9 cellular contexts compared by ENCODE assay signal in the genomic region with DNA sequence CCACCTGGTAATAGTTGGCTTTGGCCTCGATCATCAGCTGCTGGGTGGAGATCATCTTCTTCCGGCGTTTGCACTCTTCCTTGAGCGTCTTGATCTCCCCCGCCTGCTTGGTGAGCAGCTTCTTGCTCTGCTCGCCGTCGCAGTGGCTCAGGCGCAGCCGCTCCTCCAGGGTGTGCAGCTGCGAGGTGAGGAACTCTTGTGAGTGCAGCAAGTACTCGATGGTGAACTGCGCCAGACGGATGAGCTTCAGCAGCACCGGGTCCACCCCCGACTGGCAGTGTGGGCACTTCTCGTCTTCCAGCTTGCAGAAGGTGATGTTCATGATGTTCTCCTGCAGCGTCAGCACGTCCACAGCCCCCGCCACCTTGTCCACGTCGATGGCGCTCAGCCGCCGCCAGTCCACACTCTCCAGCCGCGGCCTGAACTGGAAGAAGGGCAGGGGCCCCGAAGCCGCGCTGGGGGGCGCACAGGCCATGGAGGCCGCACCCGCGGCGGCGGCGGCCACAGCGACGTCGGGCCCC. TPM values are rescaled to one million over a fixed set of nuclear protein-coding genes. Genes with fewer than 3 reads are reported as not detected.
DNase-seq lines count a peak whose midpoint lies in the region; ATAC-seq, FAIRE-seq and TF ChIP-seq lines count a peak whose summit lies in the region.
"Had no signal": no experiment of that assay in that cellular context is flagged by ENCODE, and none has a peak within 500 bp of the region (broad histone marks: within the 10 kb centered on the region; RNA-seq: fewer than 3 reads in every experiment).

No MANE protein-coding gene starts in this region.

- TF ChIP-seq CTCF in A549 (IDR thresholded peaks at IDR 0.05) (no peak), fibroblast of lung (conservative IDR thresholded peaks at IDR 0.05 in 1 of 2, IDR thresholded peaks at IDR 0.05 in 1 of 2; ENCODE audit: low read depth in 1 of 2, low read length in 2 of 2) (no peak), neural progenitor cell (IDR thresholded peaks at IDR 0.05) (no peak)

- peaks cover 19% of the 10 kb centered on the region for H3K4me1 ChIP-seq in A549
- H3K4me1 ChIP-seq in fibroblast of lung (ENCODE audit: control insufficient read depth, extremely low read depth, insufficient read depth, low read length): peaks cover 3% of the 10 kb centered on the region
- H3K4me1 ChIP-seq in neural progenitor cell: peaks cover 18% of the 10 kb centered on the region

- CTCF ChIA-PET in A549 (lab: Yijun Ruan, JAX): interaction anchor here (0.9 to 1.1 kb wide), 2 partner anchors 17 to 193 kb away, joined by 3 read pairs; no protein-coding TSS in a partner anchor

- H3K9ac ChIP-seq in fibroblast of lung (ENCODE audit: insufficient read depth, low read length) (no peak overlapping the region), neural progenitor cell (no peak overlapping the region)

- no peak for TF ChIP-seq POLR2A in A549 (IDR thresholded peaks at IDR 0.05; ENCODE audit: low read length)

- no peak for TF ChIP-seq EP300 in A549 (IDR thresholded peaks at IDR 0.05)

- H3K79me2 ChIP-seq in fibroblast of lung (ENCODE audit: control insufficient read depth, insufficient read depth, low read length) (peaks cover 16% of the 10 kb centered on the region), neural progenitor cell (ENCODE audit: low read depth) (peaks cover 25% of the 10 kb centered on the region)

- H3K27ac Mint-ChIP-seq in neural progenitor cell: peak overlapping the region; percentile 42
- H3K27ac Mint-ChIP-seq: activated T-cell treated with anti-CD3 and anti-CD28 coated beads, Interleukin-2, amount 50 U/mL, for 24 hours had no signal

- 93% methylated on average over 24 of the region's 40 CpGs for WGBS in A549 (ENCODE audit: missing lambda C conversion rate)

- H3K4me3 ChIP-seq in A549 (no peak overlapping the region), fibroblast of lung (replicated peaks in 1 of 4; ENCODE audit: control extremely low read depth in 1 of 4, insufficient read depth in 1 of 4, low read depth in 3 of 4, low read length in 4 of 4) (peak overlapping the region in 2 of 4 experiments; percentile 9 to 79), neural progenitor cell (peak overlapping the region; percentile 59)

- no peak overlapping the region for H3K4me3 Mint-ChIP-seq in neural progenitor cell
- H3K4me3 Mint-ChIP-seq: activated T-cell treated with anti-CD3 and anti-CD28 coated beads, Interleukin-2, amount 50 U/mL, for 24 hours had no signal

- H3K9me3 ChIP-seq in A549 (no peaks in the 10 kb centered on the region), fibroblast of lung (ENCODE audit: control insufficient read depth, insufficient read depth, low read depth, low read length) (no peaks in the 10 kb centered on the region), neural progenitor cell (ENCODE audit: low read depth) (no peaks in the 10 kb centered on the region)

- H3K36me3 Mint-ChIP-seq in neural progenitor cell: peaks cover 33% of the 10 kb centered on the region

- ATAC-seq in A549: no peak
- no peak for ATAC-seq in HG02973 (IDR thresholded peaks at IDR 0.05; ENCODE audit: unreplicated experiment)
- no peak for ATAC-seq in HG02938 (IDR thresholded peaks at IDR 0.05; ENCODE audit: unreplicated experiment)

- H4K20me1 ChIP-seq in fibroblast of lung (ENCODE audit: control insufficient read depth, extremely low read depth, insufficient read depth, low read length) (no peaks in the 10 kb centered on the region), neural progenitor cell (ENCODE audit: low read depth) (peaks cover 18% of the 10 kb centered on the region)

- no peak for TF ChIP-seq RAD21 in A549 (conservative IDR thresholded peaks at IDR 0.05 in 1 of 2, IDR thresholded peaks at IDR 0.05 in 1 of 2)

- H3K36me3 ChIP-seq in fibroblast of lung (ENCODE audit: control insufficient read depth, insufficient read depth, low read length) (peaks cover 6% of the 10 kb centered on the region), neural progenitor cell (no peaks in the 10 kb centered on the region)

- H3K27me3 ChIP-seq in fibroblast of lung (ENCODE audit: control insufficient read depth, insufficient read depth, low read length) (no peaks in the 10 kb centered on the region), neural progenitor cell (peaks cover 13% of the 10 kb centered on the region)

- POLR2A ChIA-PET in A549 (lab: Yijun Ruan, JAX): no interaction called here

- H3K4me1 Mint-ChIP-seq in neural progenitor cell: peaks cover 22% of the 10 kb centered on the region

- no peak overlapping the region for H3K27ac ChIP-seq in A549
- no peak overlapping the region for H3K27ac ChIP-seq in fibroblast of lung (ENCODE audit: insufficient read depth, low read length)
- no peak overlapping the region for H3K27ac ChIP-seq in neural progenitor cell

- peak overlapping the region; percentile 13; the same call in 1 of the 3 replicates for H3K4me2 ChIP-seq in A549
- peak overlapping the region; percentile 66 for H3K4me2 ChIP-seq in fibroblast of lung (ENCODE audit: extremely low read depth, insufficient read depth, low read length)
- H3K4me2 ChIP-seq in neural progenitor cell: peak overlapping the region; percentile 81

- peaks cover 4% of the 10 kb centered on the region for H3K27me3 Mint-ChIP-seq in neural progenitor cell (ENCODE audit: insufficient read depth, low read depth)

- DNase-seq in A549 (ENCODE audit: low read depth in 1 of 2, low spot score in 1 of 2): peak in 1 of 2 experiments; percentile 1
- DNase-seq in NCI-H2227 (lab: John Stamatoyannopoulos, UW; ENCODE audit: unreplicated experiment): peak; percentile 35
- peak in 1 of 2 donors; percentile 53 for DNase-seq in fibroblast of lung (ENCODE audit: low read depth in 2 of 2)
- DNase-seq in neural progenitor cell (ENCODE audit: low spot score): peak; percentile 47
- DNase-seq in hippocampal formation (lab: John Stamatoyannopoulos, UW): no peak
- no peak for DNase-seq in activated CD4-positive, alpha-beta T cell treated with anti-CD3 and anti-CD28 coated beads, Interleukin-2, amount 50 U/mL, for 4 hours
- DNase-seq: activated T-cell treated with anti-CD3 and anti-CD28 coated beads, Interleukin-2, amount 50 U/mL, for 24 hours had no signal

- H3K9me3 Mint-ChIP-seq in neural progenitor cell: no peaks in the 10 kb centered on the region
- H3K9me3 Mint-ChIP-seq: activated T-cell treated with anti-CD3 and anti-CD28 coated beads, Interleukin-2, amount 50 U/mL, for 24 hours had no signal

- peak overlapping the region; percentile 2 for H2AFZ ChIP-seq in fibroblast of lung (ENCODE audit: low read length)
- H2AFZ ChIP-seq in neural progenitor cell (replicated peaks): no peak overlapping the region

- FAIRE-seq in A549 (lab: Jason Lieb, UNC): no peak

- peaks cover 26% of the 10 kb centered on the region for H3F3A ChIP-seq in neural progenitor cell (ENCODE audit: low read depth)

TF ChIP-seq in A549, 52 proteins besides CTCF, POLR2A, EP300 and RAD21:
- TF ChIP-seq, protein P1, sequence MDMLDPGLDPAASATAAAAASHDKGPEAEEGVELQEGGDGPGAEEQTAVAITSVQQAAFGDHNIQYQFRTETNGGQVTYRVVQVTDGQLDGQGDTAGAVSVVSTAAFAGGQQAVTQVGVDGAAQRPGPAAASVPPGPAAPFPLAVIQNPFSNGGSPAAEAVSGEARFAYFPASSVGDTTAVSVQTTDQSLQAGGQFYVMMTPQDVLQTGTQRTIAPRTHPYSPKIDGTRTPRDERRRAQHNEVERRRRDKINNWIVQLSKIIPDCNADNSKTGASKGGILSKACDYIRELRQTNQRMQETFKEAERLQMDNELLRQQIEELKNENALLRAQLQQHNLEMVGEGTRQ (IDR thresholded peaks at IDR 0.05): no peak
- TF ChIP-seq PHF8 (IDR thresholded peaks at IDR 0.05; ENCODE audit: borderline replicate concordance, low read depth) (no peak), CBX8 (IDR thresholded peaks at IDR 0.05) (no peak), BHLHE40 (IDR thresholded peaks at IDR 0.05; ENCODE audit: low read depth, low read length) (no peak), JUN (IDR thresholded peaks at IDR 0.05) (no peak), SMC3 (IDR thresholded peaks at IDR 0.05) (no peak), RNF2 (IDR thresholded peaks at IDR 0.05; ENCODE audit: borderline replicate concordance, low read depth) (no peak), POLR2AphosphoS2 (conservative IDR thresholded peaks at IDR 0.05; ENCODE audit: low read length) (no peak), HOXB5 (CRISPR knock-in tag; IDR thresholded peaks at IDR 0.05) (no peak), JUNB (IDR thresholded peaks at IDR 0.05) (no peak), HDAC2 (IDR thresholded peaks at IDR 0.05) (no peak), NPAS2 (CRISPR knock-in tag; IDR thresholded peaks at IDR 0.05; ENCODE audit: borderline replicate concordance) (no peak), SREBF2 (IDR thresholded peaks at IDR 0.05) (no peak)

RNA-seq across cellular contexts. Expression of a gene that starts 3.2 kb away (rescaled TPM):
- polyA plus RNA-seq in A549 (2011; rRNA removed) (14.8 and 17.1 TPM in 2 replicates), A549 (2017; fragmentation: RNase III; extraction: RNeasy Plus Mini Kit Qiagen cat#74134 plus additional on column Dnase treatment) (11.5 to 12.9 TPM (median 12.7 TPM) in 3 replicates), fibroblast of lung (18.1 and 24.0 TPM in 2 replicates)
- polyA plus RNA-seq in A549 (2012; cell fraction: cytosol; rRNA removed): 6.6 and 10.1 TPM in 2 replicates
- 16.2 and 17.8 TPM in 2 replicates for polyA plus RNA-seq in A549 (2012; cell fraction: nucleus; rRNA removed)
- 9.5 and 13.0 TPM in 2 replicates for polyA minus RNA-seq in A549 (2011; rRNA and poly(A)+ RNA removed)
- total RNA-seq in fibroblast of lung (29.5 and 37.3 TPM in 2 replicates), neural progenitor cell (ENCODE audit: low replicate concordance) (47.1 and 70.4 TPM in 2 replicates)
- 24.9 and 32.9 TPM in 2 replicates for polyA plus RNA-seq in fibroblast of lung (2012)
- 3.6 and 8.3 TPM in 2 replicates for polyA minus RNA-seq in fibroblast of lung (ENCODE audit: low replicate concordance)

RNA-seq across cellular contexts. Expression of a gene that starts 35.6 kb away (rescaled TPM):
- polyA plus RNA-seq in A549 (2011; rRNA removed) (18.6 and 21.9 TPM in 2 replicates), A549 (2017; fragmentation: RNase III; extraction: RNeasy Plus Mini Kit Qiagen cat#74134 plus additional on column Dnase treatment) (10.0 to 11.1 TPM (median 11.1 TPM) in 3 replicates), fibroblast of lung (29.5 and 37.6 TPM in 2 replicates)
- polyA plus RNA-seq in A549 (2012; cell fraction: cytosol; rRNA removed): 2.4 and 2.7 TPM in 2 replicates
- polyA plus RNA-seq in A549 (2012; cell fraction: nucleus; rRNA removed): 1.6 and 2.6 TPM in 2 replicates
- polyA minus RNA-seq in A549 (2011; rRNA and poly(A)+ RNA removed): 15.1 and 16.3 TPM in 2 replicates
- total RNA-seq in fibroblast of lung (55.5 and 56.2 TPM in 2 replicates), neural progenitor cell (ENCODE audit: low replicate concordance) (14.1 and 17.3 TPM in 2 replicates)
- polyA plus RNA-seq in fibroblast of lung (2012): 23.8 and 29.1 TPM in 2 replicates
- 11.7 and 11.9 TPM in 2 replicates for polyA minus RNA-seq in fibroblast of lung (ENCODE audit: low replicate concordance)

Comparison
In these comparisons a context has a peak if more than half of its experiments do, and no peak if none do; other contexts are left out.
1. DNase-seq: peak in NCI-H2227 (single experiment) and neural progenitor cell (single experiment); none in hippocampal formation (0 of 2) and activated CD4-positive, alpha-beta T cell treated with anti-CD3 and anti-CD28 coated beads, Interleukin-2, amount 50 U/mL, for 4 hours (0 of 2).
2. H3K4me2 ChIP-seq: peak in every context shown above with its lines; median percentile 81 in neural progenitor cell; 66 in fibroblast of lung; 13 in A549.